21 cellular contexts compared by ENCODE assay signal in genomic region chr3:31285808-31286486, GRCh38.
A peak's percentile ranks its signal among the peaks of the same experiment; 100 is the strongest.
DNase-seq lines count a peak whose midpoint lies in the region; ATAC-seq, FAIRE-seq and TF ChIP-seq lines count a peak whose summit lies in the region.
"Had no signal": no experiment of that assay in that cellular context is flagged by ENCODE, and none has a peak within 500 bp of the region (broad histone marks: within the 10 kb centered on the region; RNA-seq: fewer than 3 reads in every experiment).

No MANE protein-coding gene starts in this region.

- H3K9me3 ChIP-seq in HepG2 (ENCODE audit: low read length) (no peaks in the 10 kb centered on the region), prostate gland (no peaks in the 10 kb centered on the region)
- H3K9me3 ChIP-seq: BE2C had no signal

- no peak for TF ChIP-seq RAD21 in HepG2 (CRISPR knock-in tag; IDR thresholded peaks at IDR 0.05)

- H3K27ac ChIP-seq in HepG2 (ENCODE audit: extremely low read length, insufficient read depth, low read length) (peak overlapping the region; percentile 81), prostate gland (peak overlapping the region in 1 of 2 donors; percentile 5)
- H3K27ac ChIP-seq: C4-2B, GM23248, HL-60 had no signal

- H3K9ac ChIP-seq in HepG2 (ENCODE audit: insufficient read depth, low read depth, low read length), result peak overlapping the region; percentile 66
- H3K9ac ChIP-seq: GM23248 had no signal

- H3K36me3 ChIP-seq in HepG2 (replicated peaks in 1 of 2; ENCODE audit: control insufficient read depth in 1 of 2, insufficient read depth in 2 of 2, low read length in 2 of 2), result no peaks in the 10 kb centered on the region
- H3K36me3 ChIP-seq in prostate gland, result no peaks in the 10 kb centered on the region
- H3K36me3 ChIP-seq: BE2C had no signal

- FAIRE-seq in HepG2 (lab: Jason Lieb, UNC) (peak; percentile 90), RCC 7860 (lab: Jason Lieb, UNC) (no peak)
- FAIRE-seq: A204.1, D721Med, GM12892, H54 had no signal

- peak; percentile 37 to 67; a peak in 3 of 4 replicates for TF ChIP-seq POLR2A in HepG2 (IDR thresholded peaks at IDR 0.05; ENCODE audit: insufficient read depth in 1 of 2, low read depth in 2 of 2, low read length in 2 of 2)
- TF ChIP-seq POLR2A in prostate gland (IDR thresholded peaks at IDR 0.05), result no peak

- CTCF ChIA-PET in HepG2 (lab: Yijun Ruan, JAX; ENCODE audit: low intra/inter-chr PET ratio, low total read pairs), result no interaction called here

- H2AFZ ChIP-seq in HepG2 (ENCODE audit: low read length), result no peak overlapping the region
- H2AFZ ChIP-seq: GM23248 had no signal

- intact Hi-C loops in HepG2 (cut with micrococcal nuclease; ENCODE audit: unreplicated experiment), result loop anchor here (5.0 kb wide), 1 partner anchor 56 kb away; no protein-coding TSS in a partner anchor
- intact Hi-C loops in prostate gland (cut with DNase I), result no loop called here

- peak in 1 of 2 experiments; percentile 83; a peak in 2 of 4 replicates for TF ChIP-seq EP300 in HepG2 (IDR thresholded peaks at IDR 0.05; ENCODE audit: low read depth in 2 of 2, low read length in 2 of 2)
- no peak for TF ChIP-seq EP300 in HepG2 (CRISPR knock-in tag; IDR thresholded peaks at IDR 0.05; ENCODE audit: borderline replicate concordance)

- TF ChIP-seq CTCF in LNCaP clone FGC (IDR thresholded peaks at IDR 0.05; ENCODE audit: control insufficient read depth, extremely low read depth, insufficient read depth), result no peak
- no peak for TF ChIP-seq CTCF in HepG2 (CRISPR knock-in tag; IDR thresholded peaks at IDR 0.05)
- TF ChIP-seq CTCF in prostate gland (IDR thresholded peaks at IDR 0.05), result no peak

- POLR2A ChIA-PET in HepG2 (lab: Yijun Ruan, JAX), result interaction anchor here (0.8 to 1.6 kb wide), 7 partner anchors 8 to 246 kb away, joined by 3 to 16 read pairs (median 3); partner anchors contain the start of gene STT3B

- no peaks in the 10 kb centered on the region for H3K27me3 ChIP-seq in HepG2 (ENCODE audit: control insufficient read depth in 1 of 2, insufficient read depth in 2 of 2, low read length in 2 of 2)
- no peaks in the 10 kb centered on the region for H3K27me3 ChIP-seq in prostate gland (replicated peaks; ENCODE audit: insufficient read depth)
- H3K27me3 ChIP-seq: BE2C had no signal

- H3K79me2 ChIP-seq in HepG2 (ENCODE audit: insufficient read depth, low read length), result no peaks in the 10 kb centered on the region

- H3K4me2 ChIP-seq in HepG2 (ENCODE audit: low read depth, low read length), result peak overlapping the region; percentile 69

- in situ Hi-C loops in HepG2 (cut with HindIII; ENCODE audit: extremely low pct_ligation_motif_present, low pct_unique_long_range_greater_than_20kb), result no loop called here

- DNase-seq in LNCaP clone FGC (ENCODE audit: low read depth), result peak; percentile 91
- peak; percentile 29 for DNase-seq in astrocyte of the hippocampus (ENCODE audit: low read depth, low spot score)
- DNase-seq in HepG2 (ENCODE audit: low spot score), result peak; percentile 92
- peak; percentile 40 for DNase-seq in prostate gland (ENCODE audit: low spot score)
- no peak for DNase-seq in RCC 7860 (ENCODE audit: low spot score)
- no peak for DNase-seq in cerebellar cortex (ENCODE audit: low spot score)
- DNase-seq: BE2C; CD4-positive, alpha-beta memory T cell; DMS153; DND-41; GDM1; GM23248 had no signal

- ATAC-seq in HepG2 (peak; percentile 70), GM19035 (IDR thresholded peaks at IDR 0.05; ENCODE audit: unreplicated experiment) (no peak), GM19328 (IDR thresholded peaks at IDR 0.05; ENCODE audit: unreplicated experiment) (no peak)
- ATAC-seq: HCT116 had no signal

- H3K4me1 ChIP-seq in HepG2 (ENCODE audit: insufficient read depth, low read length), result peaks cover 76% of the 10 kb centered on the region
- H3K4me1 ChIP-seq in prostate gland (replicated peaks), result no peaks in the 10 kb centered on the region
- H3K4me1 ChIP-seq: BE2C had no signal

- 2% methylated on average over 2 of the region's 2 CpGs for WGBS in HepG2 (ENCODE audit: low lambda C conversion rate)
- WGBS in prostate gland, result 30% methylated on average over 2 of the region's 2 CpGs

- H3K4me3 ChIP-seq in LNCaP clone FGC (ENCODE audit: low read depth, low read length) (no peak overlapping the region), HepG2 (replicated peaks in 1 of 3; ENCODE audit: insufficient read depth in 1 of 3, low read depth in 2 of 3, low read length in 3 of 3) (peak overlapping the region in 1 of 3 experiments; percentile 3; a peak in 1 of 6 replicates), prostate gland (no peak overlapping the region)
- H3K4me3 ChIP-seq: GM23248 had no signal

- BruUV-seq in HepG2 (replicated peaks; lab: Mats Ljungman, UMichigan), result no TSS peak

- no peaks in the 10 kb centered on the region for H4K20me1 ChIP-seq in HepG2 (ENCODE audit: insufficient read depth, low read length)

TF ChIP-seq in HepG2, 621 proteins besides CTCF, POLR2A, EP300 and RAD21 (continues in another document):
- peak; percentile 53; the same call in 1 of the 2 replicates for TF ChIP-seq SOX5 (CRISPR knock-in tag; IDR thresholded peaks at IDR 0.05; ENCODE audit: borderline replicate concordance)
- 0 out of 2 replicates have a peak, but pooled peaks have one; percentile 30 for TF ChIP-seq ZNF160 (CRISPR knock-in tag; IDR thresholded peaks at IDR 0.05)
- TF ChIP-seq NCOR1 (IDR thresholded peaks at IDR 0.05; ENCODE audit: borderline replicate concordance, low read length), result peak; percentile 80; the same call in 1 of the 2 replicates
- peak; percentile 73 for TF ChIP-seq TCF7 (IDR thresholded peaks at IDR 0.05; ENCODE audit: low read depth)
- TF ChIP-seq ZBTB37 (CRISPR knock-in tag; IDR thresholded peaks at IDR 0.05), result peak; percentile 89
- 0 out of 2 replicates have a peak, but pooled peaks have one; percentile 16 for TF ChIP-seq KAT8 (CRISPR knock-in tag; IDR thresholded peaks at IDR 0.05)
- TF ChIP-seq MLXIP (CRISPR knock-in tag; IDR thresholded peaks at IDR 0.05; ENCODE audit: borderline replicate concordance), result no peak
- peak; percentile 59 for TF ChIP-seq MED1 (CRISPR knock-in tag; IDR thresholded peaks at IDR 0.05)
- TF ChIP-seq RCOR2 (CRISPR knock-in tag; IDR thresholded peaks at IDR 0.05), result peak; percentile 34; the same call in 1 of the 2 replicates
- no peak for TF ChIP-seq BRF2 (CRISPR knock-in tag; IDR thresholded peaks at IDR 0.05)
- TF ChIP-seq HNF4G (IDR thresholded peaks at IDR 0.05; ENCODE audit: borderline replicate concordance, low read depth, low read length), result peak; percentile 66
- no peak for TF ChIP-seq HNF4G (CRISPR knock-in tag; IDR thresholded peaks at IDR 0.05; ENCODE audit: borderline replicate concordance, low read depth)
- TF ChIP-seq HIVEP1 (CRISPR knock-in tag; IDR thresholded peaks at IDR 0.05), result no peak
- peak; percentile 57 for TF ChIP-seq ZMYM4 (CRISPR knock-in tag; IDR thresholded peaks at IDR 0.05)
- TF ChIP-seq HMG20A (CRISPR knock-in tag; IDR thresholded peaks at IDR 0.05; ENCODE audit: borderline replicate concordance), result peak; percentile 52; the same call in 1 of the 2 replicates
- peak; percentile 65 for TF ChIP-seq POLR2G (IDR thresholded peaks at IDR 0.05; ENCODE audit: low read depth, low read length)
- TF ChIP-seq KAT2B (IDR thresholded peaks at IDR 0.05; ENCODE audit: borderline replicate concordance, low read depth, low read length), result no peak

Comparison
In these comparisons a context has a peak if more than half of its experiments do, and no peak if none do; other contexts are left out.
1. DNase-seq: peak in LNCaP clone FGC (single experiment), astrocyte of the hippocampus (single experiment), HepG2 (single experiment) and prostate gland (single experiment); none in RCC 7860 (single experiment) and cerebellar cortex (single experiment).